In the genomic region with DNA sequence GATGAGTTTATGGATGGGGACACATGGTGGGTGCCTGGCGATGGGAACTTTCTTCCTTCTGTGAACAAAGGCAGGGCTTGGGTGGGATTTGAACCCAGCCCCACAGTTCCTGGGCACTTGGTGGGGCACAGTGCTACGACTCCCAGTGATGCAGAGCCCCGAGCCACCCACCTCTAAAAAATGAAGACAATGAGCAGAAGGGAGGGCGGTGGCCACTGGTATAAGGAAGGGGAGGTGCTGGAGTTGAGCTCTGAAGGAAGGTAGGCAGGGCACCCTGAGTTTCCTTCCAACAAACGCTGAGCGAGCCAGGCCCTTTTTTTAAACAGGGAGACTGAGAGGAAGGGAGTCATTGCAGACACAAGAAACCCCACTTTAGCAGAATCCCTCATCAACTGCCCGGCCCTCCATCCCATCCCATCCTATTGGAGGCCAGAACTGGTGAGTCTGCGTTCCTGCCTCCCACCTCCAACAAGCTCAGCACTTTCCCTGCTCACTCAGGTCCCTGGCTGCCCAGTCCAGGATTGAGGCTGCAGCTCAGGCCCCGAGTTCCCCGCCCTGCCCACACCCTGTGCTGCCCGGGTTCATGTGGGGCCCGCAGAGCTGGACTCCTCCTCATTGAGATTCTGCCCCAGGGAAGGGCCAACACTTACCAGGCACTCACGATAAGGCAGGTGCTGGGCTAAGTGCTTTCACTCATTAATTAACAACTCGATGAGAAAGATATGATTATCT, we compare ENCODE assay signal across 24 cellular contexts. TPM values are rescaled to one million over a fixed set of nuclear protein-coding genes. Genes with fewer than 3 reads are reported as not detected.
"Had no signal": no experiment of that assay in that cellular context is flagged by ENCODE, and none has a peak within 500 bp of the region (broad histone marks: within the 10 kb centered on the region; RNA-seq: fewer than 3 reads in every experiment).

No MANE protein-coding gene starts in this region.

- H3K9me3 Mint-ChIP-seq: naive B cell; nephron; stimulated activated memory B cell treated with anti-CD40 and anti-IgM and Interleukin-4, amounts not matched to agents 10 μg/mL and 1 μg/mL and 100 μg/mL, for 72 hours; stimulated activated naive CD8-positive, alpha-beta T cell treated with anti-CD3 and anti-CD28 coated beads, Interleukin-15, Interleukin-2, amounts not matched to agents 100 ng/mL and 50 ng/mL, for 24 hours had no signal

- H3K4me1 ChIP-seq: gastrocnemius medialis, psoas muscle, right lobe of liver, spleen, upper lobe of left lung, vagina had no signal

- H3K27me3 Mint-ChIP-seq: stimulated activated naive CD8-positive, alpha-beta T cell treated with anti-CD3 and anti-CD28 coated beads, Interleukin-15, Interleukin-2, amounts not matched to agents 100 ng/mL and 50 ng/mL, for 24 hours had no signal

- H3K9me3 ChIP-seq: gastrocnemius medialis, heart right ventricle, psoas muscle, right lobe of liver, spleen, tibial artery, upper lobe of left lung, vagina had no signal

- H3K4me1 Mint-ChIP-seq: stimulated activated memory B cell treated with anti-CD40 and anti-IgM and Interleukin-4, amounts not matched to agents 10 μg/mL and 1 μg/mL and 100 μg/mL, for 72 hours had no signal

- H3K4me3 ChIP-seq: gastrocnemius medialis, heart right ventricle, psoas muscle, right lobe of liver, spleen, tibial artery, upper lobe of left lung, vagina had no signal

- H3K36me3 ChIP-seq: gastrocnemius medialis, heart right ventricle, right lobe of liver, spleen, tibial artery, upper lobe of left lung, vagina had no signal

- H3K27ac ChIP-seq: gastrocnemius medialis, heart right ventricle, psoas muscle, right lobe of liver, spleen, tibial artery, upper lobe of left lung, vagina had no signal

- DNase-seq: effector memory CD4-positive, alpha-beta T cell; gastrocnemius medialis; heart right ventricle; hypothalamus; islet precursor cell; left ventricle myocardium superior; mesendoderm; naive B cell; psoas muscle; retina; right lobe of liver; spleen; stimulated activated CD4-positive, alpha-beta T cell treated with anti-CD3 and anti-CD28 coated beads, Interleukin-15, amount 100 ng/mL, for 24 hours; stimulated activated CD4-positive, alpha-beta T cell treated with anti-CD3 and anti-CD28 coated beads, Interleukin-1b, Interleukin-23, amount 100 ng/mL, for 48 hours; stimulated activated CD4-positive, alpha-beta T cell treated with anti-CD3 and anti-CD28 coated beads, Interleukin-4, amount 100 ng/mL, for 24 hours; tibial artery had no signal

- H3K4me3 Mint-ChIP-seq: naive B cell; nephron; stimulated activated memory B cell treated with anti-CD40 and anti-IgM and Interleukin-4, amounts not matched to agents 10 μg/mL and 1 μg/mL and 100 μg/mL, for 72 hours; stimulated activated naive CD8-positive, alpha-beta T cell treated with anti-CD3 and anti-CD28 coated beads, Interleukin-15, Interleukin-2, amounts not matched to agents 100 ng/mL and 50 ng/mL, for 24 hours had no signal

- ATAC-seq: esophagus mucosa; gastrocnemius medialis; heart right ventricle; left ventricle myocardium superior; psoas muscle; right lobe of liver; stimulated activated memory B cell treated with anti-CD40 and anti-IgM and Interleukin-4, amounts not matched to agents 10 μg/mL and 1 μg/mL and 100 μg/mL, for 72 hours had no signal

- FAIRE-seq: endometrium had no signal

- H3K36me3 Mint-ChIP-seq: naive B cell; stimulated activated memory B cell treated with anti-CD40 and anti-IgM and Interleukin-4, amounts not matched to agents 10 μg/mL and 1 μg/mL and 100 μg/mL, for 72 hours had no signal

- H3K27ac Mint-ChIP-seq: stimulated activated memory B cell treated with anti-CD40 and anti-IgM and Interleukin-4, amounts not matched to agents 10 μg/mL and 1 μg/mL and 100 μg/mL, for 72 hours; stimulated activated naive CD8-positive, alpha-beta T cell treated with anti-CD3 and anti-CD28 coated beads, Interleukin-15, Interleukin-2, amounts not matched to agents 100 ng/mL and 50 ng/mL, for 24 hours had no signal

- H3K27me3 ChIP-seq: gastrocnemius medialis, heart right ventricle, right lobe of liver, spleen, tibial artery, upper lobe of left lung, vagina had no signal

RNA-seq across cellular contexts. Expression of gene LINGO1, which starts 57.3 kb away (rescaled TPM):
- total RNA-seq: fibroblast of villous mesenchyme had no signal
